Comparison of ENCODE assay signal across 6 cellular contexts in the genomic region with DNA sequence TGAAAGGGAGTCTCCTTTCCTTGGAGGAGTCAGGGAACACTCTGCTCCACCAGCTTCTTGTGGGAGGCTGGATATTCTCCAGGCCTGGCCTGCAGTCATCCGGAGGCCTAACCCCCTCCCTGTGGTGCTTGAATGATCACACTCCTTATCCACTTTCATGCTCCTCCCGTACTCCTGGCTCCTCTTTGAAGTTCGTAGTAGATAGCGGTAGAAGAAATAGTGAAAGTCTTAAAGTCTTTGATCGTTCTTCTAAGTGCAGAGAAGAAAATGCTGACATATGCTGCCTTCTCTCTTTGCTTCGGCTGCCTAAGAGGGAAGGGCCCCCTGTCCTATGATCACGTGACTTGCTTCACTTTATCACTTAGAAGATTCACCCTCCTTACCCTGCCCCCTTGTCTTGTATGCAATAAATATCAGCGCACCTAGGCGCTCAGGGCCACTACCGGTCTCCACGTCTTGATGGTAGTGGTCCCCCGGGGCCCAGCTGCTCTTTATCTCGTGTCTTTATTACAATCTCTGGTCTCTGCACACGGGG. TPM values are rescaled to one million over a fixed set of nuclear protein-coding genes. Genes with fewer than 3 reads are reported as not detected.
DNase-seq lines count a peak whose midpoint lies in the region; ATAC-seq, FAIRE-seq and TF ChIP-seq lines count a peak whose summit lies in the region.
"Not testable (repeated sequence)": the region's sequence is repeated elsewhere in the genome, so short reads cannot be mapped to it uniquely, and the experiment has no call there.

No MANE protein-coding gene starts in this region.

- not testable (repeated sequence) for TF ChIP-seq POLR2A in thyroid gland (IDR thresholded peaks at IDR 0.05)

- peaks cover 10% of the 10 kb centered on the region for H3K4me1 ChIP-seq in HAP-1
- H3K4me1 ChIP-seq in thyroid gland, result peaks cover 57 to 61% of the 10 kb centered on the region in 2 donors

- H3K27me3 ChIP-seq in HAP-1 (ENCODE audit: low read depth); thyroid gland: not testable (repeated sequence)

- not testable (repeated sequence) for H3K36me3 ChIP-seq in HAP-1 (replicated peaks); thyroid gland

- POLR2A ChIA-PET in naive thymus-derived CD8-positive, alpha-beta T cell (lab: Charles Lee), result interaction anchor here (1.0 to 5.1 kb wide), 3 partner anchors 9 to 17 kb away, joined by 3 to 48 read pairs (median 47); a partner anchor contains a TSS

- 24 to 27% methylated on average over 13 to 14 of the region's 14 CpGs for WGBS in thyroid gland, 2 donors

- H3K27ac Mint-ChIP-seq in naive thymus-derived CD8-positive, alpha-beta T cell, result peak overlapping the region in 4 of 10 donors; percentile 7 to 86 (median 44)

- peak; percentile 91 for FAIRE-seq in RCC 7860 (lab: Jason Lieb, UNC)

- H3K27ac ChIP-seq in thyroid gland, result peak overlapping the region in 1 of 3 donors; percentile 39

- not testable (repeated sequence) for H3K36me3 Mint-ChIP-seq in naive thymus-derived CD8-positive, alpha-beta T cell

- intact Hi-C loops in thyroid gland (cut with DNase I), result not testable (repeated sequence)

- peak overlapping the region; percentile 82 to 93 (median 88) for H3K4me3 Mint-ChIP-seq in naive thymus-derived CD8-positive, alpha-beta T cell

- H3K4me1 Mint-ChIP-seq in naive thymus-derived CD8-positive, alpha-beta T cell, result peaks cover 15 to 41% (median 37%) of the 10 kb centered on the region in 4 donors

- H3K9me3 ChIP-seq in HAP-1, thyroid gland: not testable (repeated sequence)

- not testable (repeated sequence) for TF ChIP-seq CTCF in epithelial cell of esophagus (IDR thresholded peaks at IDR 0.05; ENCODE audit: insufficient read depth, low read depth, low read length, missing control alignments); thyroid gland (IDR thresholded peaks at IDR 0.05)

- ATAC-seq in naive thymus-derived CD8-positive, alpha-beta T cell, result not testable (repeated sequence)

- in situ Hi-C loops in HAP-1 (cut with MboI; ENCODE audit: low sequenced_read_pairs), result loop anchor here (25.0 kb wide), 1 partner anchor 188 kb away; no protein-coding TSS in a partner anchor

- not testable (repeated sequence) for DNase-seq in HAP-1 (ENCODE audit: low spot score in 2 of 2); RCC 7860 (ENCODE audit: low spot score); epithelial cell of esophagus (ENCODE audit: low read depth)
- DNase-seq in activated effector memory CD4-positive, alpha-beta T cell treated with anti-CD3 and anti-CD28 coated beads, Interleukin-2, amount 50 U/mL, for 16 hours, result peak; percentile 67
- DNase-seq in naive thymus-derived CD8-positive, alpha-beta T cell, result peak in 2 of 10 donors; percentile 22 to 34
- DNase-seq in thyroid gland, result peak; percentile 62 to 65

- not testable (repeated sequence) for H3K9me3 Mint-ChIP-seq in naive thymus-derived CD8-positive, alpha-beta T cell

- H3K4me3 ChIP-seq in HAP-1 (peak overlapping the region; percentile 69), epithelial cell of esophagus (ENCODE audit: low read length) (peak overlapping the region; percentile 62), thyroid gland (replicated peaks in 1 of 3) (peak overlapping the region in 1 of 3 donors; percentile 56)

- H3K27me3 Mint-ChIP-seq in naive thymus-derived CD8-positive, alpha-beta T cell, result not testable (repeated sequence)

RNA-seq across cellular contexts. Expression of a gene that starts 2.2 kb away (rescaled TPM):
- total RNA-seq in naive thymus-derived CD8-positive, alpha-beta T cell, result 10 to 100 TPM; 48.9 to 54.7 TPM
- 10 to 100 TPM in 1 of 3 donors, 1 to 10 TPM in 2; 3.5 to 19.8 (median 6.7) TPM for polyA plus RNA-seq in naive thymus-derived CD8-positive, alpha-beta T cell
- 10 to 100 TPM; 18.3 to 31.0 (median 19.3) TPM for total RNA-seq in thyroid gland

RNA-seq across cellular contexts. Expression of a gene that starts 13.3 kb away (rescaled TPM):
- 10 to 100 TPM; 33.7 to 37.6 TPM for total RNA-seq in naive thymus-derived CD8-positive, alpha-beta T cell
- 10 to 100 TPM; 22.5 to 32.3 (median 24.2) TPM for polyA plus RNA-seq in naive thymus-derived CD8-positive, alpha-beta T cell
- 10 to 100 TPM; 18.6 to 60.0 (median 24.8) TPM for total RNA-seq in thyroid gland

RNA-seq across cellular contexts. Expression of a gene that starts 13.6 kb away (rescaled TPM):
- 1 to 10 TPM; 6.5 to 7.2 TPM for total RNA-seq in naive thymus-derived CD8-positive, alpha-beta T cell
- 1 to 10 TPM in 1 of 3 donors, under 1 TPM in 2; 0.96 to 1.9 (median 0.99) TPM for polyA plus RNA-seq in naive thymus-derived CD8-positive, alpha-beta T cell
- 1 to 10 TPM; 4.2 to 8.8 (median 6.6) TPM for total RNA-seq in thyroid gland

RNA-seq across cellular contexts. Expression of a gene that starts 36.8 kb away (rescaled TPM):
- total RNA-seq in naive thymus-derived CD8-positive, alpha-beta T cell, result 1 to 10 TPM; 4.4 to 5.2 TPM
- polyA plus RNA-seq in naive thymus-derived CD8-positive, alpha-beta T cell, result 1 to 10 TPM in 1 of 3 donors, under 1 TPM in 2; 0.32 to 1.1 (median 0.44) TPM
- 1 to 10 TPM; 1.7 to 2.6 (median 2.3) TPM for total RNA-seq in thyroid gland

RNA-seq across cellular contexts. Expression of a gene that starts 38.7 kb away (rescaled TPM):
- 10 to 100 TPM; 36.2 to 40.7 TPM for total RNA-seq in naive thymus-derived CD8-positive, alpha-beta T cell
- polyA plus RNA-seq in naive thymus-derived CD8-positive, alpha-beta T cell, result 10 to 100 TPM in 2 of 3 donors, 1 to 10 TPM in 1; 8.6 to 26.7 (median 15.3) TPM
- total RNA-seq in thyroid gland, result 10 to 100 TPM; 16.9 to 41.3 (median 29.9) TPM
